1 cellular context compared by ENCODE assay signal in genomic region chr6:159234102-159234553, GRCh38.
TF ChIP-seq lines count a peak whose summit lies in the region.

No MANE protein-coding gene starts in this region.

TF ChIP-seq in HepG2, 621 proteins besides CTCF, POLR2A, EP300 and RAD21:
- TF ChIP-seq E2F1 (CRISPR knock-in tag; IDR thresholded peaks at IDR 0.05), result no peak
- no peak for TF ChIP-seq FOXO1 (CRISPR knock-in tag; IDR thresholded peaks at IDR 0.05)
- no peak for TF ChIP-seq ZNF841 (CRISPR knock-in tag; IDR thresholded peaks at IDR 0.05; ENCODE audit: borderline replicate concordance)
- no peak for TF ChIP-seq E2F2 (CRISPR knock-in tag; IDR thresholded peaks at IDR 0.05; ENCODE audit: borderline replicate concordance)
- TF ChIP-seq SOX5 (CRISPR knock-in tag; IDR thresholded peaks at IDR 0.05; ENCODE audit: borderline replicate concordance), result no peak
- no peak for TF ChIP-seq ZNF17 (CRISPR knock-in tag; IDR thresholded peaks at IDR 0.05)
- no peak for TF ChIP-seq XRCC5 (optimal IDR thresholded peaks at IDR 0.05; ENCODE audit: low read length)
- no peak for TF ChIP-seq HNF4G (IDR thresholded peaks at IDR 0.05; ENCODE audit: borderline replicate concordance, low read depth, low read length)
- no peak for TF ChIP-seq HNF4G (CRISPR knock-in tag; IDR thresholded peaks at IDR 0.05; ENCODE audit: borderline replicate concordance, low read depth)
- TF ChIP-seq ZNF460 (CRISPR knock-in tag; IDR thresholded peaks at IDR 0.05; ENCODE audit: borderline replicate concordance), result no peak
- no peak for TF ChIP-seq KLF12 (CRISPR knock-in tag; IDR thresholded peaks at IDR 0.05; ENCODE audit: borderline replicate concordance)
- no peak for TF ChIP-seq KAT8 (CRISPR knock-in tag; IDR thresholded peaks at IDR 0.05)
